ENCODE assay signal across 9 cellular contexts in genomic region chr13:33110713-33111413, GRCh38.
DNase-seq lines count a peak whose midpoint lies in the region; ATAC-seq and TF ChIP-seq lines count a peak whose summit lies in the region.
"Had no signal": no experiment of that assay in that cellular context is flagged by ENCODE, and none has a peak within 500 bp of the region (broad histone marks: within the 10 kb centered on the region; RNA-seq: fewer than 3 reads in every experiment).

No MANE protein-coding gene starts in this region.

- H3K9ac ChIP-seq in rectal smooth muscle tissue (ENCODE audit: low read length) = no peak overlapping the region

- peak overlapping the region; percentile 81 for H3K27ac ChIP-seq in rectal smooth muscle tissue (ENCODE audit: low read depth, low read length)

- H3K4me1 ChIP-seq in rectal smooth muscle tissue (ENCODE audit: control insufficient read depth, insufficient read depth, low read length) = peaks cover 72% of the 10 kb centered on the region

- ATAC-seq in GM18498 (IDR thresholded peaks at IDR 0.05; ENCODE audit: unreplicated experiment) = peak; percentile 52
- peak; percentile 37 for ATAC-seq in HG02885 (IDR thresholded peaks at IDR 0.05; ENCODE audit: poor library complexity, unreplicated experiment)
- no peak for ATAC-seq in HG03460 (IDR thresholded peaks at IDR 0.05; ENCODE audit: unreplicated experiment)

- H3K4me3 Mint-ChIP-seq in endothelial cell (ENCODE audit: unreplicated experiment) = no peak overlapping the region

- TF ChIP-seq CTCF in endothelial cell (IDR thresholded peaks at IDR 0.05; ENCODE audit: unreplicated experiment) = no peak

- peak overlapping the region; percentile 13 for H3K27ac Mint-ChIP-seq in endothelial cell (ENCODE audit: unreplicated experiment)

- DNase-seq in endothelial cell (ENCODE audit: low spot score) (no peak), mucosa of gallbladder (ENCODE audit: low spot score) (no peak), hepatic stellate cell (ENCODE audit: low spot score) (no peak), NCI-H2171 (lab: John Stamatoyannopoulos, UW) (no peak)
- DNase-seq: hippocampal formation had no signal

- peaks cover 22% of the 10 kb centered on the region for H3K36me3 ChIP-seq in rectal smooth muscle tissue (ENCODE audit: control insufficient read depth, insufficient read depth, low read length)

- H3K9me3 Mint-ChIP-seq in endothelial cell (ENCODE audit: unreplicated experiment) = no peaks in the 10 kb centered on the region

- peaks cover 2% of the 10 kb centered on the region for H3K4me1 Mint-ChIP-seq in endothelial cell (ENCODE audit: unreplicated experiment)

- H3K27me3 ChIP-seq in rectal smooth muscle tissue (ENCODE audit: control insufficient read depth, insufficient read depth, low read length) = no peaks in the 10 kb centered on the region

- H3K4me3 ChIP-seq in rectal smooth muscle tissue (ENCODE audit: low read length) = peak overlapping the region; percentile 1

- peaks cover 3% of the 10 kb centered on the region for H3K27me3 Mint-ChIP-seq in endothelial cell (ENCODE audit: unreplicated experiment)

- H3K36me3 Mint-ChIP-seq in endothelial cell (ENCODE audit: low read depth, unreplicated experiment) = peaks cover 65% of the 10 kb centered on the region
